ENCODE assay signal across 12 cellular contexts in genomic region chr6:161393292-161393691, GRCh38.
DNase-seq lines count a peak whose midpoint lies in the region; FAIRE-seq and TF ChIP-seq lines count a peak whose summit lies in the region.
"Had no signal": no experiment of that assay in that cellular context is flagged by ENCODE, and none has a peak within 500 bp of the region (broad histone marks: within the 10 kb centered on the region; RNA-seq: fewer than 3 reads in every experiment).

No MANE protein-coding gene starts in this region.

- H3K9ac ChIP-seq in mammary epithelial cell (ENCODE audit: insufficient read depth, low read length) (no peak overlapping the region), keratinocyte (ENCODE audit: control insufficient read depth, extremely low read depth, insufficient read depth, low read length) (no peak overlapping the region), neural cell (ENCODE audit: low read length) (peak overlapping the region; percentile 51)
- H3K9ac ChIP-seq: BLaER1 treated with 17β-estradiol and CSF1 and Interleukin-3, amounts not matched to agents 10 nM and 100 nM had no signal

- in situ Hi-C loops in mammary epithelial cell (cut with MboI; ENCODE audit: low sequenced_read_pairs in 2 of 2): no loop called here

- H3K27ac ChIP-seq in mammary epithelial cell (ENCODE audit: insufficient read depth, low read depth, low read length) (no peak overlapping the region), breast epithelium (no peak overlapping the region), keratinocyte (ENCODE audit: control insufficient read depth, insufficient read depth, low read length) (no peak overlapping the region), neural cell (ENCODE audit: low read length) (peak overlapping the region; percentile 85)
- H3K27ac ChIP-seq: 22Rv1; BLaER1 treated with 17β-estradiol and CSF1 and Interleukin-3, amounts not matched to agents 10 nM and 100 nM; C4-2B had no signal

- no peaks in the 10 kb centered on the region for H3K9me3 ChIP-seq in mammary epithelial cell (replicated peaks; ENCODE audit: insufficient read depth, low read length)
- H3K9me3 ChIP-seq in breast epithelium: peaks cover 0 to under 1% of the 10 kb centered on the region in 2 donors
- H3K9me3 ChIP-seq in keratinocyte (ENCODE audit: control insufficient read depth, low read depth, low read length): no peaks in the 10 kb centered on the region
- H3K9me3 ChIP-seq in neural cell (ENCODE audit: low read length): no peaks in the 10 kb centered on the region
- H3K9me3 ChIP-seq: A549, Caco-2 had no signal

- CTCF ChIA-PET in mammary epithelial cell (lab: Charles Lee; ENCODE audit: low non-redundant PET): interaction anchor here (0.6 kb wide), 1 partner anchor 269 kb away, joined by 5 read pairs; no protein-coding TSS in a partner anchor

- H3K4me1 ChIP-seq in mammary epithelial cell (ENCODE audit: insufficient read depth, low read length) (peaks cover 18% of the 10 kb centered on the region), breast epithelium (no peaks in the 10 kb centered on the region), keratinocyte (ENCODE audit: control insufficient read depth, extremely low read depth, insufficient read depth, low read length) (peaks cover 13% of the 10 kb centered on the region)
- H3K4me1 ChIP-seq: A549, Caco-2 had no signal

- no peak for TF ChIP-seq RAD21 in neural cell (conservative IDR thresholded peaks at IDR 0.05)

- DNase-seq in mammary epithelial cell (no peak), breast epithelium (ENCODE audit: low spot score in 2 of 2) (no peak), keratinocyte (ENCODE audit: low read depth, low spot score) (no peak), middle frontal gyrus (ENCODE audit: extremely low spot score, low spot score) (no peak), NOMO-1 treated with dmso at 0.1 percent for 144 hours (lab: John Stamatoyannopoulos, UW; ENCODE audit: unreplicated experiment) (no peak)
- DNase-seq: DMS79 treated with DMSO at 0.1 percent for 48 hours had no signal

- H4K20me1 ChIP-seq in mammary epithelial cell (ENCODE audit: insufficient read depth, low read length) (no peaks in the 10 kb centered on the region), keratinocyte (ENCODE audit: control insufficient read depth, extremely low read depth, insufficient read depth, low read length) (no peaks in the 10 kb centered on the region), neural cell (ENCODE audit: insufficient read depth) (no peaks in the 10 kb centered on the region)
- H4K20me1 ChIP-seq: BLaER1 treated with 17β-estradiol and CSF1 and Interleukin-3, amounts not matched to agents 10 nM and 100 nM had no signal

- dilution Hi-C loops in mammary epithelial cell (cut with HindIII; ENCODE audit: low sequenced_read_pairs) (loop anchor here (25.0 kb wide), 1 partner anchor 631 kb away; no protein-coding TSS in a partner anchor), keratinocyte (cut with MboI; ENCODE audit: extremely low pct_ligation_motif_present, low sequenced_read_pairs) (no loop called here)

- H3K27me3 ChIP-seq in mammary epithelial cell (ENCODE audit: insufficient read depth, low read length): no peaks in the 10 kb centered on the region
- no peaks in the 10 kb centered on the region for H3K27me3 ChIP-seq in breast epithelium
- H3K27me3 ChIP-seq in keratinocyte (ENCODE audit: control insufficient read depth, extremely low read depth, insufficient read depth, low read length): no peaks in the 10 kb centered on the region
- H3K27me3 ChIP-seq in neural cell (ENCODE audit: insufficient read depth, low read depth, low read length): no peaks in the 10 kb centered on the region
- H3K27me3 ChIP-seq: BLaER1 treated with 17β-estradiol and CSF1 and Interleukin-3, amounts not matched to agents 10 nM and 100 nM had no signal

- no peaks in the 10 kb centered on the region for H3K9me2 ChIP-seq in neural cell (ENCODE audit: insufficient read depth, low read length)

- H3K9me1 ChIP-seq in keratinocyte (ENCODE audit: control insufficient read depth, extremely low read depth, insufficient read depth, low read length): no peaks in the 10 kb centered on the region

- H3K4me3 ChIP-seq in mammary epithelial cell (replicated peaks in 1 of 3; ENCODE audit: insufficient read depth in 1 of 3, low read depth in 2 of 3, low read length in 3 of 3): no peak overlapping the region
- H3K4me3 ChIP-seq in breast epithelium: no peak overlapping the region
- H3K4me3 ChIP-seq in keratinocyte (ENCODE audit: control insufficient read depth in 2 of 3, extremely low read depth in 1 of 3, insufficient read depth in 2 of 3, low read depth in 1 of 3, low read length in 3 of 3): no peak overlapping the region
- H3K4me3 ChIP-seq in neural cell (ENCODE audit: low read length): peak overlapping the region; percentile 29
- H3K4me3 ChIP-seq: A549; BLaER1 treated with 17β-estradiol and CSF1 and Interleukin-3, amounts not matched to agents 10 nM and 100 nM had no signal

- no peak for TF ChIP-seq POLR2A in breast epithelium (IDR thresholded peaks at IDR 0.05)

- H3K79me2 ChIP-seq in mammary epithelial cell (ENCODE audit: insufficient read depth, low read length): no peaks in the 10 kb centered on the region
- H3K79me2 ChIP-seq in keratinocyte (ENCODE audit: control insufficient read depth, insufficient read depth, low read length): no peaks in the 10 kb centered on the region
- H3K79me2 ChIP-seq in neural cell (replicated peaks; ENCODE audit: insufficient read depth, low read length): no peaks in the 10 kb centered on the region

- no peak overlapping the region for H3K4me2 ChIP-seq in mammary epithelial cell (ENCODE audit: insufficient read depth, low read depth, low read length)
- H3K4me2 ChIP-seq in keratinocyte (ENCODE audit: control insufficient read depth, extremely low read depth, insufficient read depth, low read depth, low read length): no peak overlapping the region
- no peak overlapping the region for H3K4me2 ChIP-seq in neural cell (ENCODE audit: low read length)

- H2AFZ ChIP-seq in mammary epithelial cell (ENCODE audit: low read depth, low read length) (peak overlapping the region; percentile 8), keratinocyte (ENCODE audit: control insufficient read depth, low read length) (peak overlapping the region; percentile 31), neural cell (ENCODE audit: low read depth, low read length) (no peak overlapping the region)

- H3K36me3 ChIP-seq in mammary epithelial cell (ENCODE audit: insufficient read depth, low read length) (no peaks in the 10 kb centered on the region), breast epithelium (no peaks in the 10 kb centered on the region), keratinocyte (ENCODE audit: control insufficient read depth in 2 of 2, extremely low read depth in 1 of 2, insufficient read depth in 2 of 2, low read length in 2 of 2) (no peaks in the 10 kb centered on the region), neural cell (ENCODE audit: insufficient read depth, low read length) (no peaks in the 10 kb centered on the region)
- H3K36me3 ChIP-seq: BLaER1 treated with 17β-estradiol and CSF1 and Interleukin-3, amounts not matched to agents 10 nM and 100 nM had no signal

- WGBS in mammary epithelial cell (ENCODE audit: low coverage, missing lambda C conversion rate): 45% methylated on average over 3 of the region's 3 CpGs

- BruUV-seq in mammary epithelial cell (replicated peaks; lab: Mats Ljungman, UMichigan): no TSS peak

- intact Hi-C loops in mammary epithelial cell (cut with micrococcal nuclease): loop anchor here (5.0 to 10.0 kb wide), 3 partner anchors 224 to 1462 kb away; partner anchors contain the start of genes PACRG and PRKN
- intact Hi-C loops in breast epithelium (cut with DNase I; ENCODE audit: low total_unique reads): no loop called here

- no peaks in the 10 kb centered on the region for H3F3A ChIP-seq in neural cell (ENCODE audit: insufficient read depth, low read length, poor library complexity, severe bottlenecking)

- no peak for TF ChIP-seq CTCF in mammary epithelial cell (conservative IDR thresholded peaks at IDR 0.05 in 1 of 2, IDR thresholded peaks at IDR 0.05 in 1 of 2; ENCODE audit: extremely low read depth in 1 of 2, insufficient read depth in 1 of 2, low read depth in 1 of 2, low read length in 2 of 2)
- TF ChIP-seq CTCF in breast epithelium (IDR thresholded peaks at IDR 0.05): no peak
- no peak for TF ChIP-seq CTCF in keratinocyte (optimal IDR thresholded peaks at IDR 0.05 in 1 of 3, IDR thresholded peaks at IDR 0.05 in 1 of 3, conservative IDR thresholded peaks at IDR 0.05 in 1 of 3; ENCODE audit: extremely low read depth in 1 of 3, insufficient read depth in 2 of 3, low read length in 3 of 3)
- TF ChIP-seq CTCF in neural cell (IDR thresholded peaks at IDR 0.05; ENCODE audit: poor library complexity, severe bottlenecking): no peak

- peak; percentile 46 for FAIRE-seq in keratinocyte (lab: Jason Lieb, UNC)
- FAIRE-seq: A549 had no signal

- TF ChIP-seq EP300 in neural cell (conservative IDR thresholded peaks at IDR 0.05; ENCODE audit: poor library complexity, severe bottlenecking): peak; percentile 89

TF ChIP-seq in neural cell, 6 proteins besides CTCF, POLR2A, EP300 and RAD21 (continues in another document):
- no peak for TF ChIP-seq EZH2 (IDR thresholded peaks at IDR 0.05; ENCODE audit: borderline replicate concordance, insufficient read depth, low read length, poor library complexity, severe bottlenecking)
- no peak for TF ChIP-seq SMC3 (conservative IDR thresholded peaks at IDR 0.05; ENCODE audit: poor library complexity)
- TF ChIP-seq TAF1 (IDR thresholded peaks at IDR 0.05; ENCODE audit: low read depth): no peak
- peak; percentile 62 for TF ChIP-seq POLR2AphosphoS5 (IDR thresholded peaks at IDR 0.05)
